21 cellular contexts compared by ENCODE assay signal in genomic region chr13:113086991-113087922, GRCh38. TPM values are rescaled to one million over a fixed set of nuclear protein-coding genes. Genes with fewer than 3 reads are reported as not detected.
"Had no signal": no experiment of that assay in that cellular context is flagged by ENCODE, and none has a peak within 500 bp of the region (broad histone marks: within the 10 kb centered on the region; RNA-seq: fewer than 3 reads in every experiment).

No MANE protein-coding gene starts in this region.

- H3K36me3 ChIP-seq: transverse colon had no signal

- DNase-seq: activated CD4-positive, alpha-beta T cell treated with anti-CD3 and anti-CD28 coated beads for 36 hours; activated CD4-positive, alpha-beta T cell treated with anti-CD3 and anti-CD28 coated beads, Interleukin-2, amount 50 U/mL, for 4 hours; activated CD8-positive, alpha-beta memory T cell treated with anti-CD3 and anti-CD28 coated beads for 24 hours; activated CD8-positive, alpha-beta memory T cell treated with anti-CD3 and anti-CD28 coated beads, Interleukin-2, amount 50 U/mL, for 4 hours; activated T-cell treated with anti-CD3 and anti-CD28 coated beads, Interleukin-2, amount 50 U/mL, for 24 hours; cerebellar nuclear complex; cortex of kidney; mesendoderm; retina; stimulated activated CD4-positive, alpha-beta T cell treated with anti-CD3 and anti-CD28 coated beads, Interleukin-12 subunit alpha, Interleukin-12 subunit beta, amount 100 ng/mL, for 4 hours; stimulated activated naive CD8-positive, alpha-beta T cell treated with anti-CD3 and anti-CD28 coated beads, Interleukin-15, amount 100 ng/mL, for 72 hours; T-cell; transverse colon had no signal

- H3K27ac ChIP-seq: epithelial cell of prostate, gastroesophageal sphincter, transverse colon, vagina had no signal

- H3K4me1 ChIP-seq: transverse colon had no signal

- H3K27me3 ChIP-seq: transverse colon, vagina had no signal

- H3K9me3 ChIP-seq: gastroesophageal sphincter, mucosa of descending colon, transverse colon, vagina had no signal

- H3K4me3 ChIP-seq: gastroesophageal sphincter, mucosa of descending colon, transverse colon, vagina had no signal

- ATAC-seq: activated CD4-positive, alpha-beta T cell treated with anti-CD3 and anti-CD28 coated beads for 36 hours; activated naive CD4-positive, alpha-beta T cell treated with anti-CD3 and anti-CD28 coated beads, Interleukin-2, amount 50 U/mL, for 72 hours; activated T-helper 17 cell treated with anti-CD3 and anti-CD28 coated beads, Interleukin-2, amount 50 U/mL, for 72 hours; gastroesophageal sphincter; mucosa of descending colon; stimulated activated naive CD8-positive, alpha-beta T cell treated with anti-CD3 and anti-CD28 coated beads, Interleukin-15, amount 100 ng/mL, for 72 hours; T-cell had no signal

RNA-seq across cellular contexts. Expression of gene F7, which starts 18.3 kb away (rescaled TPM):
- total RNA-seq: activated naive CD4-positive, alpha-beta T cell treated with anti-CD3 and anti-CD28 coated beads, Interleukin-2, amount 50 U/mL, for 72 hours; bronchial epithelial cell; transverse colon; vagina had no signal

RNA-seq across cellular contexts. Expression of gene F10, which starts 35.3 kb away (rescaled TPM):
- total RNA-seq: activated CD4-positive, alpha-beta T cell treated with anti-CD3 and anti-CD28 coated beads for 36 hours; activated naive CD4-positive, alpha-beta T cell treated with anti-CD3 and anti-CD28 coated beads, Interleukin-2, amount 50 U/mL, for 72 hours; osteoblast; T-cell had no signal
